ENCODE assay signal across 13 cellular contexts in genomic region chr21:36690637-36691538, GRCh38. TPM values are rescaled to one million over a fixed set of nuclear protein-coding genes. Genes with fewer than 3 reads are reported as not detected.
DNase-seq lines count a peak whose midpoint lies in the region; FAIRE-seq and TF ChIP-seq lines count a peak whose summit lies in the region.
"Had no signal": no experiment of that assay in that cellular context is flagged by ENCODE, and none has a peak within 500 bp of the region (broad histone marks: within the 10 kb centered on the region; RNA-seq: fewer than 3 reads in every experiment).

No MANE protein-coding gene starts in this region.

- H3K18ac ChIP-seq in mesenchymal stem cell (ENCODE audit: low read depth in 1 of 2, low read length in 2 of 2) = no peak overlapping the region

- no peak overlapping the region for H2AK5ac ChIP-seq in mesenchymal stem cell (ENCODE audit: low read length, severe bottlenecking)

- no peak overlapping the region for H3K23ac ChIP-seq in mesenchymal stem cell (ENCODE audit: low read length in 2 of 2)

- H4K91ac ChIP-seq in mesenchymal stem cell (ENCODE audit: low read length) = no peak overlapping the region

- H3K4me3 ChIP-seq in adipocyte (ENCODE audit: low read length) (peak overlapping the region; percentile 27), mesenchymal stem cell (ENCODE audit: insufficient read depth in 1 of 2, low read depth in 1 of 2, low read length in 2 of 2) (peak overlapping the region in 1 of 2 experiments; percentile 15), smooth muscle cell (no peak overlapping the region), kidney (ENCODE audit: low read length in 2 of 2) (no peak overlapping the region)
- H3K4me3 ChIP-seq: BLaER1, Peyer's patch had no signal

- no peak overlapping the region for H3K4ac ChIP-seq in mesenchymal stem cell (ENCODE audit: low read depth in 1 of 2, low read length in 2 of 2)

- no peak overlapping the region for H2BK120ac ChIP-seq in mesenchymal stem cell (ENCODE audit: low read depth, low read length)

- intact Hi-C loops in kidney (cut with DNase I) = no loop called here

- H4K8ac ChIP-seq in mesenchymal stem cell (ENCODE audit: low read length) = no peak overlapping the region

- H3F3A ChIP-seq in smooth muscle cell (ENCODE audit: low read depth) = peaks cover 10% of the 10 kb centered on the region

- no peaks in the 10 kb centered on the region for H3K79me2 ChIP-seq in smooth muscle cell (ENCODE audit: low read depth)

- H3K14ac ChIP-seq in mesenchymal stem cell (ENCODE audit: low read length in 2 of 2) = no peak overlapping the region

- peaks cover 6% of the 10 kb centered on the region for H3K9me3 ChIP-seq in adipocyte (ENCODE audit: control insufficient read depth, low read length)
- peaks cover 5% of the 10 kb centered on the region for H3K9me3 ChIP-seq in mesenchymal stem cell (ENCODE audit: control insufficient read depth, low read length)
- no peaks in the 10 kb centered on the region for H3K9me3 ChIP-seq in smooth muscle cell (replicated peaks; ENCODE audit: low read depth)
- no peaks in the 10 kb centered on the region for H3K9me3 ChIP-seq in kidney (ENCODE audit: control insufficient read depth in 1 of 2, low read length in 2 of 2)
- H3K9me3 ChIP-seq: Peyer's patch had no signal

- no peak overlapping the region for H3K9ac ChIP-seq in adipocyte (ENCODE audit: low read length)
- peak overlapping the region; percentile 16 for H3K9ac ChIP-seq in mesenchymal stem cell (ENCODE audit: low read length)
- no peak overlapping the region for H3K9ac ChIP-seq in smooth muscle cell (ENCODE audit: low read depth)
- H3K9ac ChIP-seq in kidney (ENCODE audit: low read length in 2 of 2) = no peak overlapping the region
- H3K9ac ChIP-seq: BLaER1 had no signal

- peaks cover 6% of the 10 kb centered on the region for H3K4me1 ChIP-seq in adipocyte (ENCODE audit: control insufficient read depth, insufficient read depth, low read length)
- H3K4me1 ChIP-seq in mesenchymal stem cell (ENCODE audit: control insufficient read depth, insufficient read depth, low read depth, low read length) = peaks cover 15% of the 10 kb centered on the region
- peaks cover 14% of the 10 kb centered on the region for H3K4me1 ChIP-seq in smooth muscle cell (ENCODE audit: low read depth)
- no peaks in the 10 kb centered on the region for H3K4me1 ChIP-seq in kidney (ENCODE audit: control insufficient read depth in 1 of 2, insufficient read depth in 1 of 2, low read depth in 1 of 2, low read length in 2 of 2)
- H3K4me1 ChIP-seq: BLaER1 had no signal

- no peaks in the 10 kb centered on the region for H3K79me1 ChIP-seq in mesenchymal stem cell (replicated peaks; ENCODE audit: low read length, poor library complexity, severe bottlenecking)

- H4K20me1 ChIP-seq in smooth muscle cell (ENCODE audit: low read depth) = no peaks in the 10 kb centered on the region

- no peak overlapping the region for H2BK5ac ChIP-seq in mesenchymal stem cell (ENCODE audit: low read depth, low read length, poor library complexity, severe bottlenecking)

- H3K27ac ChIP-seq in mesenchymal stem cell (ENCODE audit: low read length, poor library complexity, severe bottlenecking) = no peak overlapping the region
- no peak overlapping the region for H3K27ac ChIP-seq in smooth muscle cell (ENCODE audit: low read depth)
- no peak overlapping the region for H3K27ac ChIP-seq in kidney (ENCODE audit: low read depth in 2 of 2, low read length in 2 of 2)
- H3K27ac ChIP-seq: BLaER1, Peyer's patch had no signal

- no peak for FAIRE-seq in kidney (lab: Jason Lieb, UNC)

- H3K27me3 ChIP-seq in adipocyte (replicated peaks; ENCODE audit: control insufficient read depth, insufficient read depth, low read length) (peaks cover 58% of the 10 kb centered on the region), mesenchymal stem cell (ENCODE audit: control insufficient read depth in 1 of 2, insufficient read depth in 1 of 2, low read length in 2 of 2) (peaks cover 75 to 79% of the 10 kb centered on the region in 2 experiments), smooth muscle cell (ENCODE audit: low read depth) (peaks cover 93% of the 10 kb centered on the region)

- H2BK12ac ChIP-seq in mesenchymal stem cell (ENCODE audit: low read length in 2 of 2) = no peak overlapping the region

- DNase-seq in HS-5 (ENCODE audit: low read depth) (peak; percentile 49), adipocyte (ENCODE audit: low read depth) (no peak), mesenchymal stem cell (no peak), smooth muscle cell (lab: John Stamatoyannopoulos, UW; ENCODE audit: unreplicated experiment) (no peak), kidney (no peak), NCI-H1436 (lab: John Stamatoyannopoulos, UW) (no peak), SHP77 treated with DMSO at 0.1 percent for 48 hours (lab: John Stamatoyannopoulos, UW) (no peak), ecto neural progenitor cell (ENCODE audit: low spot score) (no peak)
- DNase-seq: NCI-H1092, NCI-H1694 treated with DMSO at 0.1 percent for 48 hours, NCI-H446 treated with DMSO at 0.1 percent for 48 hours, Peyer's patch had no signal

- H2BK15ac ChIP-seq in mesenchymal stem cell (ENCODE audit: low read depth, poor library complexity, severe bottlenecking) = no peak overlapping the region

- no peak for TF ChIP-seq CTCF in smooth muscle cell (IDR thresholded peaks at IDR 0.05; ENCODE audit: borderline replicate concordance, insufficient read depth, poor library complexity, severe bottlenecking)
- TF ChIP-seq CTCF in kidney (IDR thresholded peaks at IDR 0.05; ENCODE audit: borderline replicate concordance, extremely low read depth, insufficient read depth) = no peak

- H2AFZ ChIP-seq in mesenchymal stem cell (ENCODE audit: low read depth, low read length) (no peak overlapping the region), smooth muscle cell (ENCODE audit: low read depth) (no peak overlapping the region)

- 26% methylated on average over 9 of the region's 12 CpGs for WGBS in mesenchymal stem cell
- WGBS in smooth muscle cell (ENCODE audit: low lambda C conversion rate) = 28% methylated on average over 12 of the region's 12 CpGs

- H3K36me3 ChIP-seq in adipocyte (ENCODE audit: control insufficient read depth, insufficient read depth, low read length, severe bottlenecking) (no peaks in the 10 kb centered on the region), mesenchymal stem cell (ENCODE audit: control insufficient read depth in 1 of 2, insufficient read depth in 2 of 2, low read depth in 1 of 2, low read length in 2 of 2) (no peaks in the 10 kb centered on the region), smooth muscle cell (ENCODE audit: low read depth) (no peaks in the 10 kb centered on the region), kidney (ENCODE audit: control insufficient read depth in 1 of 2, insufficient read depth in 2 of 2, low read length in 2 of 2) (no peaks in the 10 kb centered on the region)
- H3K36me3 ChIP-seq: BLaER1, Peyer's patch had no signal

- H3K4me2 ChIP-seq in mesenchymal stem cell (ENCODE audit: low read length, poor library complexity, severe bottlenecking) (no peak overlapping the region), smooth muscle cell (peak overlapping the region; percentile 11)
- H3K4me2 ChIP-seq: BLaER1 had no signal

RNA-seq across cellular contexts. Expression of gene SIM2, which starts 8.0 kb away (rescaled TPM):
- polyA plus RNA-seq in mesenchymal stem cell (2013, experiment 1 of 2) = 0.10 TPM
- polyA plus RNA-seq in mesenchymal stem cell (2013, experiment 2 of 2) = 0.10 TPM
- not detected in 2 replicates for total RNA-seq in smooth muscle cell
- polyA plus RNA-seq in smooth muscle cell = 0.25 and 0.43 TPM in 2 replicates
- total RNA-seq in kidney = 71.3 TPM
- 6.5 TPM for polyA plus RNA-seq in kidney (ENCODE audit: insufficient read depth, low read depth, low replicate concordance)
- total RNA-seq: Peyer's patch had no signal

Comparison
In these comparisons a context has a peak if more than half of its experiments do, and no peak if none do; other contexts are left out.
1. RNA of gene SIM2, which starts 8.0 kb away (total RNA-seq): 71.3 TPM in kidney (single experiment); not detected in smooth muscle cell; every median in the first group is over 10 times any median in the second.